ENCODE assay signal across 8 cellular contexts in genomic region chr16:58197314-58198012, GRCh38. TPM values are rescaled to one million over a fixed set of nuclear protein-coding genes. Genes with fewer than 3 reads are reported as not detected.
DNase-seq lines count a peak whose midpoint lies in the region; ATAC-seq and TF ChIP-seq lines count a peak whose summit lies in the region.

No MANE protein-coding gene starts in this region.

- TF ChIP-seq CTCF in fibroblast of lung (conservative IDR thresholded peaks at IDR 0.05 in 1 of 2, IDR thresholded peaks at IDR 0.05 in 1 of 2; ENCODE audit: low read depth in 1 of 2, low read length in 2 of 2) (no peak), osteocyte (IDR thresholded peaks at IDR 0.05) (no peak)

- H4K20me1 ChIP-seq in fibroblast of lung (ENCODE audit: control insufficient read depth, extremely low read depth, insufficient read depth, low read length) = no peaks in the 10 kb centered on the region

- H3K27ac ChIP-seq in fibroblast of lung (ENCODE audit: insufficient read depth, low read length) = peak overlapping the region; percentile 59

- peaks cover 35% of the 10 kb centered on the region for H3K36me3 Mint-ChIP-seq in T-helper 2 cell treated with Interferon-gamma antibody and Interleukin-4, amounts not matched to agents 5 μg/mL and 100 μg/mL, for 36 hours (ENCODE audit: low read depth)
- peaks cover 29% of the 10 kb centered on the region for H3K36me3 Mint-ChIP-seq in osteocyte (ENCODE audit: unreplicated experiment)

- H3K27me3 Mint-ChIP-seq in T-helper 2 cell treated with Interferon-gamma antibody and Interleukin-4, amounts not matched to agents 5 μg/mL and 100 μg/mL, for 36 hours (ENCODE audit: low read depth) = peaks cover 16% of the 10 kb centered on the region
- peaks cover 24% of the 10 kb centered on the region for H3K27me3 Mint-ChIP-seq in osteocyte (ENCODE audit: unreplicated experiment)

- H3K36me3 ChIP-seq in fibroblast of lung (ENCODE audit: control insufficient read depth, insufficient read depth, low read length) = no peaks in the 10 kb centered on the region

- H3K4me3 Mint-ChIP-seq in T-helper 2 cell treated with Interferon-gamma antibody and Interleukin-4, amounts not matched to agents 5 μg/mL and 100 μg/mL, for 36 hours = peak overlapping the region; percentile 85
- peak overlapping the region; percentile 84 for H3K4me3 Mint-ChIP-seq in osteocyte (ENCODE audit: unreplicated experiment)

- no peaks in the 10 kb centered on the region for H3K9me3 Mint-ChIP-seq in T-helper 2 cell treated with Interferon-gamma antibody and Interleukin-4, amounts not matched to agents 5 μg/mL and 100 μg/mL, for 36 hours
- no peaks in the 10 kb centered on the region for H3K9me3 Mint-ChIP-seq in osteocyte (ENCODE audit: unreplicated experiment)

- peak overlapping the region; percentile 74 to 93 (median 88) for H3K4me3 ChIP-seq in fibroblast of lung (replicated peaks in 1 of 4; ENCODE audit: control extremely low read depth in 1 of 4, insufficient read depth in 1 of 4, low read depth in 3 of 4, low read length in 4 of 4)

- no peaks in the 10 kb centered on the region for H3K9me3 ChIP-seq in fibroblast of lung (ENCODE audit: control insufficient read depth, insufficient read depth, low read depth, low read length)

- H3K4me1 Mint-ChIP-seq in T-helper 2 cell treated with Interferon-gamma antibody and Interleukin-4, amounts not matched to agents 5 μg/mL and 100 μg/mL, for 36 hours (ENCODE audit: low read depth) = peaks cover 32% of the 10 kb centered on the region
- peaks cover 23% of the 10 kb centered on the region for H3K4me1 Mint-ChIP-seq in osteocyte (ENCODE audit: unreplicated experiment)

- peak overlapping the region; percentile 71 for H3K9ac ChIP-seq in fibroblast of lung (ENCODE audit: insufficient read depth, low read length)

- H3K79me2 ChIP-seq in fibroblast of lung (ENCODE audit: control insufficient read depth, insufficient read depth, low read length) = peaks cover 25% of the 10 kb centered on the region

- peaks cover 3% of the 10 kb centered on the region for H3K27me3 ChIP-seq in fibroblast of lung (ENCODE audit: control insufficient read depth, insufficient read depth, low read length)

- peak overlapping the region; percentile 7 for H2AFZ ChIP-seq in fibroblast of lung (ENCODE audit: low read length)

- peaks cover 2% of the 10 kb centered on the region for H3K4me1 ChIP-seq in fibroblast of lung (ENCODE audit: control insufficient read depth, extremely low read depth, insufficient read depth, low read length)

- peak overlapping the region; percentile 62 for H3K27ac Mint-ChIP-seq in T-helper 2 cell treated with Interferon-gamma antibody and Interleukin-4, amounts not matched to agents 5 μg/mL and 100 μg/mL, for 36 hours
- H3K27ac Mint-ChIP-seq in osteocyte (ENCODE audit: unreplicated experiment) = peak overlapping the region; percentile 81

- peak overlapping the region; percentile 98 for H3K4me2 ChIP-seq in fibroblast of lung (ENCODE audit: extremely low read depth, insufficient read depth, low read length)

- ATAC-seq in HG02885 (IDR thresholded peaks at IDR 0.05; ENCODE audit: poor library complexity, unreplicated experiment) = peak; percentile 33

- DNase-seq in NOMO-1 treated with DMSO at 0.1 percent for 48 hours (lab: John Stamatoyannopoulos, UW; ENCODE audit: unreplicated experiment) (peak; percentile 13), NOMO-1 treated with dmso at 0.1 percent for 144 hours (lab: John Stamatoyannopoulos, UW; ENCODE audit: unreplicated experiment) (no peak), fibroblast of lung (ENCODE audit: low read depth in 2 of 2) (no peak), osteocyte (ENCODE audit: extremely low spot score, unreplicated experiment) (no peak), putamen (ENCODE audit: low spot score) (no peak), amniotic stem cell (lab: John Stamatoyannopoulos, UW) (no peak)
- DNase-seq in T-helper 2 cell treated with Interferon-gamma antibody and Interleukin-4, amounts not matched to agents 5 μg/mL and 100 μg/mL, for 36 hours (ENCODE audit: low spot score) = no peak

RNA-seq across cellular contexts. Expression of gene CSNK2A2, which starts 0.4 kb away (rescaled TPM):
- 25.2 and 33.4 TPM in 2 replicates for total RNA-seq in fibroblast of lung
- 51.0 and 54.3 TPM in 2 replicates for polyA plus RNA-seq in fibroblast of lung
- polyA plus RNA-seq in fibroblast of lung (2012) = 41.6 and 43.7 TPM in 2 replicates
- 58.7 and 91.9 TPM in 2 replicates for polyA minus RNA-seq in fibroblast of lung (ENCODE audit: low replicate concordance)
- total RNA-seq in osteocyte = 77.9 and 79.3 TPM in 2 replicates
